Comparison of ENCODE assay signal across 8 cellular contexts in the genomic region with DNA sequence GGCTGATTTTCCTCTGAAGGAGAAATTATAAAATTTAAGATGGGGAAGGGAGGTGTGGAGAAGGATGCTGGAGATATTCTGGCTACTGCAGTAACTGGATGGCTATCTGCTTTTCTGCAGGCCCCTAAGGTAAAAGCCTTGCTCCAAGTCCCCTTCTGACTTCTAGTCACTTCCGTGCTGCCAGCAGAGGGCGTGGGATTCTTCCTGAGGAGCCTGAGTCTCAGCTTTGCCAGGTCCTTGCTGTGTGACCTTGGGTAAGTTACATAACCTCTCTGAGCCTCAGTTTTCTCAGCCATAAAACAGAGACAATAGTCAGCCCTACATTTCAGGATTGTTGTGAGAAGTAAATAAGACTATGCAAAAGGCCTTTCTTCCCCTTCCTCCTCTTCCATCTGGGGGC. TPM values are rescaled to one million over a fixed set of nuclear protein-coding genes. Genes with fewer than 3 reads are reported as not detected.
DNase-seq lines count a peak whose midpoint lies in the region; ATAC-seq and TF ChIP-seq lines count a peak whose summit lies in the region.

No MANE protein-coding gene starts in this region.

- H3K36me3 Mint-ChIP-seq in activated CD8-positive, alpha-beta T cell treated with anti-CD3 and anti-CD28 coated beads, Interleukin-2, amount 10 ng/mL, durations not matched to agents 7 days and 5 days (ENCODE audit: low read depth), result no peaks in the 10 kb centered on the region
- H3K36me3 Mint-ChIP-seq in activated T-cell treated with anti-CD3 and anti-CD28 coated beads, Interleukin-2, amount 50 U/mL, for 72 hours (ENCODE audit: insufficient read depth in 2 of 2), result no peaks in the 10 kb centered on the region

- H3K4me3 Mint-ChIP-seq in activated CD8-positive, alpha-beta T cell treated with anti-CD3 and anti-CD28 coated beads, Interleukin-2, amount 10 ng/mL, durations not matched to agents 7 days and 5 days, result no peak overlapping the region
- no peak overlapping the region for H3K4me3 Mint-ChIP-seq in activated T-cell treated with anti-CD3 and anti-CD28 coated beads, Interleukin-2, amount 50 U/mL, for 72 hours

- TF ChIP-seq CTCF in DOHH2 (IDR thresholded peaks at IDR 0.05; ENCODE audit: low read depth, low read length, poor library complexity, severe bottlenecking) (peak; percentile 53), mucosa of descending colon (IDR thresholded peaks at IDR 0.05) (no peak)

- no peak overlapping the region for H3K27ac Mint-ChIP-seq in activated CD8-positive, alpha-beta T cell treated with anti-CD3 and anti-CD28 coated beads, Interleukin-2, amount 10 ng/mL, durations not matched to agents 7 days and 5 days
- no peak overlapping the region for H3K27ac Mint-ChIP-seq in activated T-cell treated with anti-CD3 and anti-CD28 coated beads, Interleukin-2, amount 50 U/mL, for 72 hours

- H3K27me3 Mint-ChIP-seq in activated CD8-positive, alpha-beta T cell treated with anti-CD3 and anti-CD28 coated beads, Interleukin-2, amount 10 ng/mL, durations not matched to agents 7 days and 5 days (ENCODE audit: low read depth), result no peaks in the 10 kb centered on the region
- H3K27me3 Mint-ChIP-seq in activated T-cell treated with anti-CD3 and anti-CD28 coated beads, Interleukin-2, amount 50 U/mL, for 72 hours (ENCODE audit: low read depth), result no peaks in the 10 kb centered on the region

- no peaks in the 10 kb centered on the region for H3K9me2 ChIP-seq in DOHH2 (replicated peaks; ENCODE audit: control insufficient read depth, low read length)

- no peaks in the 10 kb centered on the region for H3F3A ChIP-seq in DOHH2 (ENCODE audit: control insufficient read depth, insufficient read depth)

- no peak overlapping the region for H3K4me2 ChIP-seq in DOHH2 (ENCODE audit: low read length)

- POLR2A ChIA-PET in activated CD8-positive, alpha-beta T cell treated with anti-CD3 and anti-CD28 coated beads, Interleukin-2, amount 10 ng/mL, durations not matched to agents 7 days and 5 days (lab: Charles Lee), result no interaction called here

- H3K4me3 ChIP-seq in DOHH2 (ENCODE audit: low read length) (no peak overlapping the region), mucosa of descending colon (no peak overlapping the region)

- CTCF ChIA-PET in activated CD8-positive, alpha-beta T cell treated with anti-CD3 and anti-CD28 coated beads, Interleukin-2, amount 10 ng/mL, durations not matched to agents 7 days and 5 days (lab: Charles Lee), result interaction anchor here (0.8 to 1.4 kb wide), 6 partner anchors 13 to 108 kb away, joined by 3 to 5 read pairs (median 3); no protein-coding TSS in a partner anchor

- no peaks in the 10 kb centered on the region for H3K4me1 ChIP-seq in DOHH2 (ENCODE audit: control insufficient read depth, low read length)
- no peaks in the 10 kb centered on the region for H3K4me1 ChIP-seq in mucosa of descending colon (ENCODE audit: low read depth)

- H3K79me2 ChIP-seq in DOHH2 (ENCODE audit: control insufficient read depth, low read length), result no peaks in the 10 kb centered on the region

- no peaks in the 10 kb centered on the region for H3K4me1 Mint-ChIP-seq in activated CD8-positive, alpha-beta T cell treated with anti-CD3 and anti-CD28 coated beads, Interleukin-2, amount 10 ng/mL, durations not matched to agents 7 days and 5 days (ENCODE audit: low read depth)
- peaks cover 3% of the 10 kb centered on the region for H3K4me1 Mint-ChIP-seq in activated T-cell treated with anti-CD3 and anti-CD28 coated beads, Interleukin-2, amount 50 U/mL, for 72 hours (ENCODE audit: low read depth)

- DNase-seq in HK-2 (ENCODE audit: unreplicated experiment) (peak; percentile 7), mucosa of descending colon (peak in 2 of 3 donors; percentile 61 to 69)
- DNase-seq in activated CD8-positive, alpha-beta T cell treated with anti-CD3 and anti-CD28 coated beads, Interleukin-2, amount 10 ng/mL, durations not matched to agents 7 days and 5 days, result peak; percentile 42
- DNase-seq in activated T-cell treated with anti-CD3 and anti-CD28 coated beads, Interleukin-2, amount 50 U/mL, for 72 hours, result no peak

- H4K20me1 ChIP-seq in DOHH2 (ENCODE audit: control insufficient read depth, insufficient read depth, low read depth, low read length), result no peaks in the 10 kb centered on the region

- H3K9me3 ChIP-seq in DOHH2 (ENCODE audit: control insufficient read depth, insufficient read depth, low read length), result no peaks in the 10 kb centered on the region
- no peaks in the 10 kb centered on the region for H3K9me3 ChIP-seq in mucosa of descending colon

- no peaks in the 10 kb centered on the region for H3K27me3 ChIP-seq in DOHH2 (ENCODE audit: control insufficient read depth, low read length)

- no peak for ATAC-seq in activated CD8-positive, alpha-beta T cell treated with anti-CD3 and anti-CD28 coated beads, Interleukin-2, amount 10 ng/mL, durations not matched to agents 7 days and 5 days
- ATAC-seq in mucosa of descending colon (peak; percentile 19), GM19351 (IDR thresholded peaks at IDR 0.05; ENCODE audit: unreplicated experiment) (no peak), GM18873 (IDR thresholded peaks at IDR 0.05; ENCODE audit: low FRiP score, unreplicated experiment) (no peak), HG03097 (IDR thresholded peaks at IDR 0.05; ENCODE audit: low FRiP score, unreplicated experiment) (no peak)
- no peak for ATAC-seq in activated T-cell treated with anti-CD3 and anti-CD28 coated beads, Interleukin-2, amount 50 U/mL, for 72 hours (replicated peaks in 1 of 2)

- no peak overlapping the region for H3K27ac ChIP-seq in DOHH2 (ENCODE audit: low read depth, low read length)

- H3K9me3 Mint-ChIP-seq in activated CD8-positive, alpha-beta T cell treated with anti-CD3 and anti-CD28 coated beads, Interleukin-2, amount 10 ng/mL, durations not matched to agents 7 days and 5 days (ENCODE audit: insufficient read depth), result no peaks in the 10 kb centered on the region
- no peaks in the 10 kb centered on the region for H3K9me3 Mint-ChIP-seq in activated T-cell treated with anti-CD3 and anti-CD28 coated beads, Interleukin-2, amount 50 U/mL, for 72 hours

- H3K36me3 ChIP-seq in DOHH2 (ENCODE audit: control insufficient read depth, low read length), result no peaks in the 10 kb centered on the region
- H3K36me3 ChIP-seq in mucosa of descending colon (ENCODE audit: low read depth), result no peaks in the 10 kb centered on the region

- intact Hi-C loops in mucosa of descending colon (cut with DNase I, micrococcal nuclease), result no loop called here

RNA-seq across cellular contexts. Expression of a gene that starts 24.3 kb away (rescaled TPM):
- total RNA-seq in activated CD8-positive, alpha-beta T cell treated with anti-CD3 and anti-CD28 coated beads, Interleukin-2, amount 10 ng/mL, durations not matched to agents 7 days and 5 days, result 1 to 10 TPM in 1 of 2 experiments, under 1 TPM in 1; 0.16 to 1.1 TPM
- 10 to 100 TPM; 14.9 to 29.5 (median 22.4) TPM for total RNA-seq in mucosa of descending colon
- total RNA-seq in activated T-cell treated with anti-CD3 and anti-CD28 coated beads, Interleukin-2, amount 50 U/mL, for 72 hours, result 1 to 10 TPM in 1 of 2 donors, under 1 TPM in 1; 0.89 to 1.8 TPM

RNA-seq across cellular contexts. Expression of a gene that starts 49.8 kb away (rescaled TPM):
- total RNA-seq in activated CD8-positive, alpha-beta T cell treated with anti-CD3 and anti-CD28 coated beads, Interleukin-2, amount 10 ng/mL, durations not matched to agents 7 days and 5 days, result not detected
- 100 to 1,000 TPM in 1 of 3 donors, 10 to 100 TPM in 2; 47.5 to 122 (median 76.5) TPM for total RNA-seq in mucosa of descending colon
- total RNA-seq in activated T-cell treated with anti-CD3 and anti-CD28 coated beads, Interleukin-2, amount 50 U/mL, for 72 hours, result not detected

RNA-seq across cellular contexts. Expression of a gene that starts 56.7 kb away (rescaled TPM):
- 10 to 100 TPM; 10.3 to 10.4 TPM for total RNA-seq in activated CD8-positive, alpha-beta T cell treated with anti-CD3 and anti-CD28 coated beads, Interleukin-2, amount 10 ng/mL, durations not matched to agents 7 days and 5 days
- 1 to 10 TPM; 6.9 to 8.7 (median 8.5) TPM for total RNA-seq in mucosa of descending colon
- 10 to 100 TPM; 22.6 to 28.7 TPM for total RNA-seq in activated T-cell treated with anti-CD3 and anti-CD28 coated beads, Interleukin-2, amount 50 U/mL, for 72 hours

RNA-seq across cellular contexts. Expression of a gene that starts 56.8 kb away (rescaled TPM):
- total RNA-seq in activated CD8-positive, alpha-beta T cell treated with anti-CD3 and anti-CD28 coated beads, Interleukin-2, amount 10 ng/mL, durations not matched to agents 7 days and 5 days, result 10 to 100 TPM; 25.8 to 28.0 TPM
- 10 to 100 TPM; 32.1 to 39.0 (median 38.3) TPM for total RNA-seq in mucosa of descending colon
- total RNA-seq in activated T-cell treated with anti-CD3 and anti-CD28 coated beads, Interleukin-2, amount 50 U/mL, for 72 hours, result 10 to 100 TPM; 27.8 to 32.2 TPM

Comparison
In these comparisons a context has a peak if more than half of its experiments do, and no peak if none do; other contexts are left out.
1. DNase-seq: peak in HK-2 (single experiment), activated CD8-positive, alpha-beta T cell treated with anti-CD3 and anti-CD28 coated beads, Interleukin-2, amount 10 ng/mL, durations not matched to agents 7 days and 5 days (single experiment) and mucosa of descending colon (2 of 3); none in activated T-cell treated with anti-CD3 and anti-CD28 coated beads, Interleukin-2, amount 50 U/mL, for 72 hours (0 of 2).
2. RNA of a gene that starts 24.3 kb away (total RNA-seq): 14.9 to 29.5 TPM in mucosa of descending colon; 0.89 to 1.8 TPM in activated T-cell treated with anti-CD3 and anti-CD28 coated beads, Interleukin-2, amount 50 U/mL, for 72 hours and 0.16 to 1.1 TPM in activated CD8-positive, alpha-beta T cell treated with anti-CD3 and anti-CD28 coated beads, Interleukin-2, amount 10 ng/mL, durations not matched to agents 7 days and 5 days; every median in the first group is over 4 times any median in the second.
3. RNA of a gene that starts 49.8 kb away (total RNA-seq): 47.5 to 122 TPM in mucosa of descending colon; not detected in activated CD8-positive, alpha-beta T cell treated with anti-CD3 and anti-CD28 coated beads, Interleukin-2, amount 10 ng/mL, durations not matched to agents 7 days and 5 days and not detected in activated T-cell treated with anti-CD3 and anti-CD28 coated beads, Interleukin-2, amount 50 U/mL, for 72 hours; every median in the first group is over 10 times any median in the second.